In genomic region chr1:25804244-25804963, GRCh38 we compare ENCODE assay signal across 12 cellular contexts. TPM values are rescaled to one million over a fixed set of nuclear protein-coding genes. Genes with fewer than 3 reads are reported as not detected.
DNase-seq lines count a peak whose midpoint lies in the region; ATAC-seq and TF ChIP-seq lines count a peak whose summit lies in the region.
"Had no signal": no experiment of that assay in that cellular context is flagged by ENCODE, and none has a peak within 500 bp of the region (broad histone marks: within the 10 kb centered on the region; RNA-seq: fewer than 3 reads in every experiment).

No MANE protein-coding gene starts in this region.

- H3K36me3 Mint-ChIP-seq in activated CD8-positive, alpha-beta T cell treated with anti-CD3 and anti-CD28 coated beads for 36 hours (ENCODE audit: low read depth) = peaks cover 5% of the 10 kb centered on the region
- H3K36me3 Mint-ChIP-seq in activated CD8-positive, alpha-beta T cell treated with anti-CD3 and anti-CD28 coated beads, Interleukin-2, amount 10 ng/mL, durations not matched to agents 7 days and 5 days (ENCODE audit: low read depth) = no peaks in the 10 kb centered on the region
- peaks cover 15% of the 10 kb centered on the region for H3K36me3 Mint-ChIP-seq in endodermal cell (ENCODE audit: low read depth)

- H3K27ac Mint-ChIP-seq in activated CD8-positive, alpha-beta T cell treated with anti-CD3 and anti-CD28 coated beads for 36 hours = no peak overlapping the region
- H3K27ac Mint-ChIP-seq in activated CD8-positive, alpha-beta T cell treated with anti-CD3 and anti-CD28 coated beads, Interleukin-2, amount 10 ng/mL, durations not matched to agents 7 days and 5 days = no peak overlapping the region
- H3K27ac Mint-ChIP-seq in endodermal cell = peak overlapping the region; percentile 44
- H3K27ac Mint-ChIP-seq: WTC11 had no signal

- no peaks in the 10 kb centered on the region for H3K27me3 ChIP-seq in endodermal cell (ENCODE audit: control insufficient read depth, insufficient read depth, low read length, poor library complexity, severe bottlenecking)
- H3K27me3 ChIP-seq in skeletal muscle tissue (ENCODE audit: control insufficient read depth in 3 of 3, insufficient read depth in 3 of 3, low read length in 3 of 3) = no peaks in the 10 kb centered on the region

- intact Hi-C loops in activated CD8-positive, alpha-beta T cell treated with anti-CD3 and anti-CD28 coated beads for 36 hours (cut with micrococcal nuclease) = no loop called here

- H3K4me1 ChIP-seq in endodermal cell (ENCODE audit: control insufficient read depth, insufficient read depth, low read length) (peaks cover 4% of the 10 kb centered on the region), skeletal muscle tissue (ENCODE audit: control insufficient read depth in 3 of 3, insufficient read depth in 3 of 3, low read length in 3 of 3) (peaks cover 54 to 68% (median 56%) of the 10 kb centered on the region in 3 donors)

- H3K9me3 Mint-ChIP-seq in activated CD8-positive, alpha-beta T cell treated with anti-CD3 and anti-CD28 coated beads for 36 hours = no peaks in the 10 kb centered on the region
- H3K9me3 Mint-ChIP-seq in activated CD8-positive, alpha-beta T cell treated with anti-CD3 and anti-CD28 coated beads, Interleukin-2, amount 10 ng/mL, durations not matched to agents 7 days and 5 days (ENCODE audit: insufficient read depth) = no peaks in the 10 kb centered on the region
- H3K9me3 Mint-ChIP-seq in endodermal cell = no peaks in the 10 kb centered on the region
- H3K9me3 Mint-ChIP-seq: WTC11 had no signal

- DNase-seq in activated CD8-positive, alpha-beta T cell treated with anti-CD3 and anti-CD28 coated beads for 36 hours = peak; percentile 67
- DNase-seq in activated CD8-positive, alpha-beta T cell treated with anti-CD3 and anti-CD28 coated beads, Interleukin-2, amount 10 ng/mL, durations not matched to agents 7 days and 5 days = no peak
- no peak for DNase-seq in endodermal cell
- DNase-seq in glomerular visceral epithelial cell (ENCODE audit: extremely low spot score) = no peak
- DNase-seq: erythroblast, NCI-H1105, retina had no signal

- CTCF ChIA-PET in activated CD8-positive, alpha-beta T cell treated with anti-CD3 and anti-CD28 coated beads for 36 hours (lab: Charles Lee) = interaction anchor here (0.7 to 0.9 kb wide), 2 partner anchors 8 to 195 kb away, joined by 3 read pairs; no protein-coding TSS in a partner anchor
- CTCF ChIA-PET in activated CD8-positive, alpha-beta T cell treated with anti-CD3 and anti-CD28 coated beads, Interleukin-2, amount 10 ng/mL, durations not matched to agents 7 days and 5 days (lab: Charles Lee) = interaction anchor here (1.1 to 1.6 kb wide), 2 partner anchors 180 to 190 kb away, joined by 3 to 4 read pairs; no protein-coding TSS in a partner anchor

- peaks cover 33% of the 10 kb centered on the region for H3K4me1 Mint-ChIP-seq in activated CD8-positive, alpha-beta T cell treated with anti-CD3 and anti-CD28 coated beads for 36 hours (ENCODE audit: low read depth)
- peaks cover 15% of the 10 kb centered on the region for H3K4me1 Mint-ChIP-seq in activated CD8-positive, alpha-beta T cell treated with anti-CD3 and anti-CD28 coated beads, Interleukin-2, amount 10 ng/mL, durations not matched to agents 7 days and 5 days (ENCODE audit: low read depth)
- peaks cover 19% of the 10 kb centered on the region for H3K4me1 Mint-ChIP-seq in endodermal cell

- POLR2A ChIA-PET in activated CD8-positive, alpha-beta T cell treated with anti-CD3 and anti-CD28 coated beads for 36 hours (lab: Charles Lee) = no interaction called here
- POLR2A ChIA-PET in activated CD8-positive, alpha-beta T cell treated with anti-CD3 and anti-CD28 coated beads, Interleukin-2, amount 10 ng/mL, durations not matched to agents 7 days and 5 days (lab: Charles Lee) = no interaction called here

- no peak overlapping the region for H3K27ac ChIP-seq in endodermal cell (ENCODE audit: low read depth, low read length)
- H3K27ac ChIP-seq in skeletal muscle tissue (ENCODE audit: low read depth, low read length) = peak overlapping the region; percentile 68

- H3K4me3 Mint-ChIP-seq in activated CD8-positive, alpha-beta T cell treated with anti-CD3 and anti-CD28 coated beads for 36 hours = no peak overlapping the region
- no peak overlapping the region for H3K4me3 Mint-ChIP-seq in activated CD8-positive, alpha-beta T cell treated with anti-CD3 and anti-CD28 coated beads, Interleukin-2, amount 10 ng/mL, durations not matched to agents 7 days and 5 days
- no peak overlapping the region for H3K4me3 Mint-ChIP-seq in endodermal cell
- H3K4me3 Mint-ChIP-seq: WTC11 had no signal

- H3K9ac ChIP-seq in endodermal cell (ENCODE audit: extremely low read depth, low read length, poor library complexity, severe bottlenecking) = no peak overlapping the region
- H3K9ac ChIP-seq in skeletal muscle tissue (ENCODE audit: low read depth in 1 of 3, low read length in 3 of 3) = peak overlapping the region; percentile 0 to 45 (median 8)

- H3K36me3 ChIP-seq in endodermal cell (ENCODE audit: control insufficient read depth, insufficient read depth, low read length) = peaks cover 18% of the 10 kb centered on the region
- H3K36me3 ChIP-seq in skeletal muscle tissue (ENCODE audit: control insufficient read depth in 3 of 3, insufficient read depth in 3 of 3, low read length in 3 of 3) = peaks cover 14 to 29% (median 28%) of the 10 kb centered on the region in 3 donors

- WGBS in endodermal cell (ENCODE audit: insufficient coverage in 1 of 2, insufficient read length in 1 of 2), 2 experiments = 93% methylated on average over 8 of the region's 10 CpGs; no CpG with 5 or more reads in 1 of the 2 experiments

- H3K9me3 ChIP-seq in endodermal cell (ENCODE audit: control insufficient read depth, low read length) = no peaks in the 10 kb centered on the region
- no peaks in the 10 kb centered on the region for H3K9me3 ChIP-seq in skeletal muscle tissue (ENCODE audit: control insufficient read depth in 3 of 3, low read length in 3 of 3)

- no peaks in the 10 kb centered on the region for H3K27me3 Mint-ChIP-seq in activated CD8-positive, alpha-beta T cell treated with anti-CD3 and anti-CD28 coated beads for 36 hours
- H3K27me3 Mint-ChIP-seq in activated CD8-positive, alpha-beta T cell treated with anti-CD3 and anti-CD28 coated beads, Interleukin-2, amount 10 ng/mL, durations not matched to agents 7 days and 5 days (ENCODE audit: low read depth) = peaks cover 6% of the 10 kb centered on the region
- no peaks in the 10 kb centered on the region for H3K27me3 Mint-ChIP-seq in endodermal cell (ENCODE audit: insufficient read depth)

- no peak for TF ChIP-seq CTCF in activated CD8-positive, alpha-beta T cell treated with anti-CD3 and anti-CD28 coated beads for 36 hours (IDR thresholded peaks at IDR 0.05)
- TF ChIP-seq CTCF in endodermal cell (conservative IDR thresholded peaks at IDR 0.05) = no peak

- H3K4me3 ChIP-seq in endodermal cell (ENCODE audit: low read length) (no peak overlapping the region), skeletal muscle tissue (ENCODE audit: low read length in 3 of 3) (peak overlapping the region in 1 of 3 donors; percentile 22)

- peak; percentile 25 for ATAC-seq in activated CD8-positive, alpha-beta T cell treated with anti-CD3 and anti-CD28 coated beads for 36 hours
- ATAC-seq in activated CD8-positive, alpha-beta T cell treated with anti-CD3 and anti-CD28 coated beads, Interleukin-2, amount 10 ng/mL, durations not matched to agents 7 days and 5 days = no peak
- ATAC-seq in HG02981 (IDR thresholded peaks at IDR 0.05; ENCODE audit: unreplicated experiment) (peak; percentile 40), HG03460 (IDR thresholded peaks at IDR 0.05; ENCODE audit: unreplicated experiment) (no peak), GM19467 (IDR thresholded peaks at IDR 0.05; ENCODE audit: unreplicated experiment) (no peak)
- ATAC-seq: WTC11 had no signal

RNA-seq across cellular contexts. Expression of gene SELENON, which starts 4.4 kb away (rescaled TPM):
- total RNA-seq in activated CD8-positive, alpha-beta T cell treated with anti-CD3 and anti-CD28 coated beads for 36 hours = 10 to 100 TPM; 15.3 to 17.7 TPM
- 1 to 10 TPM; 4.5 to 5.1 TPM for total RNA-seq in activated CD8-positive, alpha-beta T cell treated with anti-CD3 and anti-CD28 coated beads, Interleukin-2, amount 10 ng/mL, durations not matched to agents 7 days and 5 days
- total RNA-seq in endodermal cell (10 to 100 TPM; 91.2 to 93.3 TPM), skeletal muscle tissue (9.9 TPM)
- polyA plus RNA-seq in endodermal cell (2013, experiment 1 of 2) = 127 TPM
- 114 TPM for polyA plus RNA-seq in endodermal cell (2013, experiment 2 of 2)

RNA-seq across cellular contexts. Expression of gene MTFR1L, which starts 15.3 kb away (rescaled TPM):
- 10 to 100 TPM; 25.6 to 27.4 TPM for total RNA-seq in activated CD8-positive, alpha-beta T cell treated with anti-CD3 and anti-CD28 coated beads for 36 hours
- 10 to 100 TPM; 26.2 to 26.7 TPM for total RNA-seq in activated CD8-positive, alpha-beta T cell treated with anti-CD3 and anti-CD28 coated beads, Interleukin-2, amount 10 ng/mL, durations not matched to agents 7 days and 5 days
- total RNA-seq in endodermal cell = 10 to 100 TPM; 31.6 to 36.2 TPM
- polyA plus RNA-seq in endodermal cell (2013, experiment 1 of 2) = 55.7 TPM
- 50.5 TPM for polyA plus RNA-seq in endodermal cell (2013, experiment 2 of 2)
- 35.0 TPM for total RNA-seq in skeletal muscle tissue

RNA-seq across cellular contexts. Expression of gene AUNIP, which starts 54.9 kb away (rescaled TPM):
- total RNA-seq in activated CD8-positive, alpha-beta T cell treated with anti-CD3 and anti-CD28 coated beads for 36 hours = 10 to 100 TPM in 1 of 2 experiments, 1 to 10 TPM in 1; 8.8 to 10.3 TPM
- total RNA-seq in activated CD8-positive, alpha-beta T cell treated with anti-CD3 and anti-CD28 coated beads, Interleukin-2, amount 10 ng/mL, durations not matched to agents 7 days and 5 days = 1 to 10 TPM; 7.8 to 9.1 TPM
- total RNA-seq in endodermal cell (10 to 100 TPM; 14.3 to 19.5 TPM), skeletal muscle tissue (1.6 TPM)
- 8.0 TPM for polyA plus RNA-seq in endodermal cell (2013, experiment 1 of 2)
- 7.4 TPM for polyA plus RNA-seq in endodermal cell (2013, experiment 2 of 2)

Comparison
In these comparisons a context has a peak if more than half of its experiments do, and no peak if none do; other contexts are left out.
1. ATAC-seq: peak in activated CD8-positive, alpha-beta T cell treated with anti-CD3 and anti-CD28 coated beads for 36 hours (single experiment) and HG02981 (single experiment); none in activated CD8-positive, alpha-beta T cell treated with anti-CD3 and anti-CD28 coated beads, Interleukin-2, amount 10 ng/mL, durations not matched to agents 7 days and 5 days (single experiment), HG03460 (single experiment) and GM19467 (single experiment).